19 cellular contexts compared by ENCODE assay signal in the genomic region with DNA sequence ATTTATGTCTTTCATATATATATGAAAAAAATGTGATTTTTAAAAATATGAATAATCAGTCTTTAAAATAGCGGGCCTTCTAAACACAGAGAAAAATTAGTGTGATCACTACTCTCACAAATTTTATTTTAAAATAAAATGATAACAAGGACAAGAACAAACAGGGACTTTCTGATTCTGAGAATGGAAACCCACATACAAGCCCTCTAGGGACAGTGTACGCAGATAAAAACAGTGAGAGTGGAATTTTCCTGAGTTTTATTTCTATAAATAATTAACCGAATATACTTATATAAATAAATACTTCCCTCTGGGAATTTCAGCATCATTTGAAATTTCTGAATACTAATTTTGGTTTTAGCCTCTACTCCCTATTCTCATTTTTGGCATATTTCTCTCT.
DNase-seq lines count a peak whose midpoint lies in the region; ATAC-seq and TF ChIP-seq lines count a peak whose summit lies in the region.
"Had no signal": no experiment of that assay in that cellular context is flagged by ENCODE, and none has a peak within 500 bp of the region (broad histone marks: within the 10 kb centered on the region; RNA-seq: fewer than 3 reads in every experiment).

No MANE protein-coding gene starts in this region.

- DNase-seq in activated T-cell treated with anti-CD3 and anti-CD28 coated beads, Interleukin-2, amount 50 U/mL, for 72 hours, result no peak
- DNase-seq in activated T-cell treated with anti-CD3 and anti-CD28 coated beads, Interleukin-2, amount 50 U/mL, for 4 hours, result no peak
- no peak for DNase-seq in central memory CD8-positive, alpha-beta T cell (ENCODE audit: low spot score in 2 of 2)
- DNase-seq in immature natural killer cell (no peak), tibial artery (no peak), dedifferentiated amniotic fluid mesenchymal stem cell (ENCODE audit: extremely low spot score) (no peak), NCI-H2029 (lab: John Stamatoyannopoulos, UW) (no peak)
- DNase-seq: AML-193; Calu3; CD8-positive, alpha-beta memory T cell; DMS153; NCI-H1105 treated with DMSO at 0.1 percent for 48 hours; NCI-H2081; NCI-H2171 treated with DMSO at 0.1 percent for 48 hours; NCI-H526; OCI-M1 had no signal

- no peaks in the 10 kb centered on the region for H3K27me3 Mint-ChIP-seq in activated T-cell treated with anti-CD3 and anti-CD28 coated beads, Interleukin-2, amount 50 U/mL, for 72 hours (ENCODE audit: low read depth)
- H3K27me3 Mint-ChIP-seq in activated T-cell treated with anti-CD3 and anti-CD28 coated beads, Interleukin-2, amount 50 U/mL, for 4 hours (ENCODE audit: low read depth), result no peaks in the 10 kb centered on the region
- no peaks in the 10 kb centered on the region for H3K27me3 Mint-ChIP-seq in central memory CD8-positive, alpha-beta T cell
- H3K27me3 Mint-ChIP-seq in immature natural killer cell (ENCODE audit: low read depth in 3 of 3), result peaks cover 0 to 1% (median 0%) of the 10 kb centered on the region in 3 donors
- H3K27me3 Mint-ChIP-seq in stimulated activated memory B cell treated with anti-CD40 and anti-IgM and Interleukin-4, amounts not matched to agents 10 μg/mL and 1 μg/mL and 100 μg/mL, for 72 hours, result no peaks in the 10 kb centered on the region
- H3K27me3 Mint-ChIP-seq: IgD-negative memory B cell had no signal

- peak overlapping the region; percentile 79 for H3K27ac Mint-ChIP-seq in activated T-cell treated with anti-CD3 and anti-CD28 coated beads, Interleukin-2, amount 50 U/mL, for 72 hours
- H3K27ac Mint-ChIP-seq in central memory CD8-positive, alpha-beta T cell (ENCODE audit: low read depth), result peak overlapping the region; percentile 75
- H3K27ac Mint-ChIP-seq in immature natural killer cell, result peak overlapping the region in 4 of 6 donors; percentile 28 to 89 (median 73)
- no peak overlapping the region for H3K27ac Mint-ChIP-seq in stimulated activated memory B cell treated with anti-CD40 and anti-IgM and Interleukin-4, amounts not matched to agents 10 μg/mL and 1 μg/mL and 100 μg/mL, for 72 hours
- H3K27ac Mint-ChIP-seq: IgD-negative memory B cell had no signal

- no peaks in the 10 kb centered on the region for H3K27me3 ChIP-seq in tibial artery

- H3K4me1 ChIP-seq in tibial artery, result peaks cover 0 to 40% (median 9%) of the 10 kb centered on the region in 4 donors

- no peak for ATAC-seq in activated T-cell treated with anti-CD3 and anti-CD28 coated beads, Interleukin-2, amount 50 U/mL, for 72 hours (replicated peaks in 1 of 2)
- ATAC-seq in activated T-cell treated with anti-CD3 and anti-CD28 coated beads, Interleukin-2, amount 50 U/mL, for 4 hours, result no peak
- ATAC-seq in central memory CD8-positive, alpha-beta T cell (replicated peaks; ENCODE audit: extremely low read depth, poor library complexity, severe bottlenecking), result no peak
- no peak for ATAC-seq in stimulated activated memory B cell treated with anti-CD40 and anti-IgM and Interleukin-4, amounts not matched to agents 10 μg/mL and 1 μg/mL and 100 μg/mL, for 72 hours

- H3K4me3 Mint-ChIP-seq in activated T-cell treated with anti-CD3 and anti-CD28 coated beads, Interleukin-2, amount 50 U/mL, for 72 hours, result peak overlapping the region in 1 of 2 donors; percentile 60
- no peak overlapping the region for H3K4me3 Mint-ChIP-seq in activated T-cell treated with anti-CD3 and anti-CD28 coated beads, Interleukin-2, amount 50 U/mL, for 4 hours
- H3K4me3 Mint-ChIP-seq in central memory CD8-positive, alpha-beta T cell, result no peak overlapping the region
- H3K4me3 Mint-ChIP-seq in immature natural killer cell, result no peak overlapping the region
- H3K4me3 Mint-ChIP-seq in stimulated activated memory B cell treated with anti-CD40 and anti-IgM and Interleukin-4, amounts not matched to agents 10 μg/mL and 1 μg/mL and 100 μg/mL, for 72 hours, result no peak overlapping the region
- H3K4me3 Mint-ChIP-seq: IgD-negative memory B cell had no signal

- H3K27ac ChIP-seq in tibial artery, result peak overlapping the region; percentile 15 to 47
- H3K27ac ChIP-seq: C4-2B had no signal

- intact Hi-C loops in tibial artery (cut with DNase I; ENCODE audit: low total_unique reads), result no loop called here

- no peak for TF ChIP-seq CTCF in tibial artery (IDR thresholded peaks at IDR 0.05)

- H3K9me3 Mint-ChIP-seq in activated T-cell treated with anti-CD3 and anti-CD28 coated beads, Interleukin-2, amount 50 U/mL, for 72 hours, result peaks cover 2% of the 10 kb centered on the region in 2 donors
- H3K9me3 Mint-ChIP-seq in activated T-cell treated with anti-CD3 and anti-CD28 coated beads, Interleukin-2, amount 50 U/mL, for 4 hours, result no peaks in the 10 kb centered on the region
- H3K9me3 Mint-ChIP-seq in central memory CD8-positive, alpha-beta T cell, result peaks cover 5% of the 10 kb centered on the region
- H3K9me3 Mint-ChIP-seq in immature natural killer cell, result no peaks in the 10 kb centered on the region
- H3K9me3 Mint-ChIP-seq in stimulated activated memory B cell treated with anti-CD40 and anti-IgM and Interleukin-4, amounts not matched to agents 10 μg/mL and 1 μg/mL and 100 μg/mL, for 72 hours, result peaks cover 2% of the 10 kb centered on the region
- H3K9me3 Mint-ChIP-seq: CD8-positive, alpha-beta memory T cell had no signal

- no peak overlapping the region for H3K4me3 ChIP-seq in tibial artery

- H3K9me3 ChIP-seq in tibial artery, result no peaks in the 10 kb centered on the region

- H3K36me3 ChIP-seq in tibial artery, result no peaks in the 10 kb centered on the region

- H3K4me1 Mint-ChIP-seq in activated T-cell treated with anti-CD3 and anti-CD28 coated beads, Interleukin-2, amount 50 U/mL, for 72 hours (ENCODE audit: low read depth), result peaks cover 11% of the 10 kb centered on the region
- peaks cover 9% of the 10 kb centered on the region for H3K4me1 Mint-ChIP-seq in activated T-cell treated with anti-CD3 and anti-CD28 coated beads, Interleukin-2, amount 50 U/mL, for 4 hours (ENCODE audit: low read depth)
- H3K4me1 Mint-ChIP-seq in central memory CD8-positive, alpha-beta T cell, result peaks cover 19% of the 10 kb centered on the region
- H3K4me1 Mint-ChIP-seq in immature natural killer cell, result peaks cover 21 to 28% of the 10 kb centered on the region in 2 donors
- peaks cover 4% of the 10 kb centered on the region for H3K4me1 Mint-ChIP-seq in stimulated activated memory B cell treated with anti-CD40 and anti-IgM and Interleukin-4, amounts not matched to agents 10 μg/mL and 1 μg/mL and 100 μg/mL, for 72 hours

- peaks cover 5 to 7% of the 10 kb centered on the region in 2 donors for H3K36me3 Mint-ChIP-seq in activated T-cell treated with anti-CD3 and anti-CD28 coated beads, Interleukin-2, amount 50 U/mL, for 72 hours (ENCODE audit: insufficient read depth in 2 of 2)
- no peaks in the 10 kb centered on the region for H3K36me3 Mint-ChIP-seq in activated T-cell treated with anti-CD3 and anti-CD28 coated beads, Interleukin-2, amount 50 U/mL, for 4 hours (ENCODE audit: insufficient read depth)
- peaks cover 4% of the 10 kb centered on the region for H3K36me3 Mint-ChIP-seq in central memory CD8-positive, alpha-beta T cell (ENCODE audit: insufficient read depth)
- peaks cover 0 to 5% (median 0%) of the 10 kb centered on the region in 3 donors for H3K36me3 Mint-ChIP-seq in immature natural killer cell
- no peaks in the 10 kb centered on the region for H3K36me3 Mint-ChIP-seq in stimulated activated memory B cell treated with anti-CD40 and anti-IgM and Interleukin-4, amounts not matched to agents 10 μg/mL and 1 μg/mL and 100 μg/mL, for 72 hours
- H3K36me3 Mint-ChIP-seq: IgD-negative memory B cell had no signal
